ENCODE assay signal across 8 cellular contexts in the genomic region with DNA sequence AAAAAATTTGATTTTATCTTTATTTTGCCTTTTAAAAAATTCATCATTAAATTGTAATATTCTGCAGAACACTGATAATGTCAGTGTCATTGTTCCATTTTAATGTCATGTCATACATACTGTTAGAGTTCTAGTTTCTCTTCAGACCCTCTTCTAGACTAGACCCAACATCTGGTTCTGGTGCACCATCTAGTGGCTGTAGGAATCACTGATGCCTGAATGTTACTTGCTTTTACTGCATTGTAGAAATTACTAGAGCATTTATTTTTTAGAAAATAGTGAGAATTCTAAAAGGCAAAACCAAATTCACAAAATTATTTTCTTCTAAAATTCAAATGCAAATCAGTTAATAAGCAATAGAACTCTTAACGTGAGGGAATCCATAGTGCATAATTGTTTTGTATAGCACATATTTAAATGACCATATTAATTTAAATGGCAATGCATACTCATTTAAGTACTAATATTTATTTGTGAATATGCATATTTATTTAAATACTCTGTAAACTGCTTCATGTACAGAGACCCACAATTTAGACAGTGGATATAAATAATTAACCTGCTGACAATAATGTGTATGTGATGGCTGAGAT.
DNase-seq lines count a peak whose midpoint lies in the region; ATAC-seq, FAIRE-seq and TF ChIP-seq lines count a peak whose summit lies in the region.

No MANE protein-coding gene starts in this region.

- H3K27me3 Mint-ChIP-seq in Calu3 (ENCODE audit: unreplicated experiment), result no peaks in the 10 kb centered on the region
- no peaks in the 10 kb centered on the region for H3K27me3 Mint-ChIP-seq in activated CD4-positive, alpha-beta T cell treated with anti-CD3 and anti-CD28 coated beads for 36 hours
- H3K27me3 Mint-ChIP-seq in naive thymus-derived CD4-positive, alpha-beta T cell, result no peaks in the 10 kb centered on the region

- H3K9me3 Mint-ChIP-seq in Calu3 (ENCODE audit: low read depth, unreplicated experiment), result no peaks in the 10 kb centered on the region
- no peaks in the 10 kb centered on the region for H3K9me3 Mint-ChIP-seq in activated CD4-positive, alpha-beta T cell treated with anti-CD3 and anti-CD28 coated beads for 36 hours (ENCODE audit: low read depth)
- H3K9me3 Mint-ChIP-seq in naive thymus-derived CD4-positive, alpha-beta T cell, result no peaks in the 10 kb centered on the region

- intact Hi-C loops in Calu3 (cut with micrococcal nuclease; ENCODE audit: unreplicated experiment) (loop anchor here (2.0 to 10.0 kb wide), 6 partner anchors 98 to 871 kb away; no protein-coding TSS in a partner anchor), upper lobe of right lung (cut with DNase I) (no loop called here)
- intact Hi-C loops in activated CD4-positive, alpha-beta T cell treated with anti-CD3 and anti-CD28 coated beads for 36 hours (cut with DNase I, micrococcal nuclease), result loop anchor here (1.0 to 10.0 kb wide), 8 partner anchors 174 to 1066 kb away; partner anchors contain the start of gene KLF5 (in 1 of the 2)
- intact Hi-C loops in naive thymus-derived CD4-positive, alpha-beta T cell (cut with micrococcal nuclease), result loop anchor here (1.0 to 10.0 kb wide), 16 partner anchors 114 to 1826 kb away; partner anchors contain the start of genes COMMD6 (in 1 of the 2), KLF5 (in 1 of the 2) and PIBF1 (in 1 of the 2)

- no peaks in the 10 kb centered on the region for H3K27me3 ChIP-seq in naive thymus-derived CD4-positive, alpha-beta T cell (ENCODE audit: control insufficient read depth in 2 of 2, insufficient read depth in 2 of 2, low read length in 2 of 2)
- H3K27me3 ChIP-seq in upper lobe of right lung, result no peaks in the 10 kb centered on the region

- no peak overlapping the region for H3K4me3 ChIP-seq in epithelial cell of esophagus (ENCODE audit: low read length)
- H3K4me3 ChIP-seq in naive thymus-derived CD4-positive, alpha-beta T cell (ENCODE audit: low read length), result no peak overlapping the region
- no peak overlapping the region for H3K4me3 ChIP-seq in upper lobe of right lung

- H3K36me3 ChIP-seq in naive thymus-derived CD4-positive, alpha-beta T cell (ENCODE audit: control insufficient read depth in 2 of 3, insufficient read depth in 3 of 3, low read length in 3 of 3), result peaks cover 0 to 38% (median 7%) of the 10 kb centered on the region in 3 experiments
- H3K36me3 ChIP-seq in upper lobe of right lung, result no peaks in the 10 kb centered on the region

- TF ChIP-seq CTCF in Calu3 (IDR thresholded peaks at IDR 0.05; ENCODE audit: unreplicated experiment), result peak; percentile 32
- peak; percentile 91 for TF ChIP-seq CTCF in epithelial cell of esophagus (IDR thresholded peaks at IDR 0.05; ENCODE audit: insufficient read depth, low read depth, low read length, missing control alignments)
- TF ChIP-seq CTCF in upper lobe of right lung (IDR thresholded peaks at IDR 0.05), result peak; percentile 76

- peak; percentile 88 for ATAC-seq in HG03196 (IDR thresholded peaks at IDR 0.05; ENCODE audit: unreplicated experiment)
- ATAC-seq in activated CD4-positive, alpha-beta T cell treated with anti-CD3 and anti-CD28 coated beads for 36 hours, result peak; percentile 84
- ATAC-seq in naive thymus-derived CD4-positive, alpha-beta T cell, result peak; percentile 89
- peak; percentile 89 for ATAC-seq in upper lobe of right lung

- no peak overlapping the region for H3K4me3 Mint-ChIP-seq in Calu3 (ENCODE audit: low read depth, unreplicated experiment)
- no peak overlapping the region for H3K4me3 Mint-ChIP-seq in activated CD4-positive, alpha-beta T cell treated with anti-CD3 and anti-CD28 coated beads for 36 hours
- H3K4me3 Mint-ChIP-seq in naive thymus-derived CD4-positive, alpha-beta T cell, result no peak overlapping the region

- H3K36me3 Mint-ChIP-seq in Calu3 (ENCODE audit: insufficient read depth, unreplicated experiment), result peaks cover 11% of the 10 kb centered on the region
- peaks cover 26% of the 10 kb centered on the region for H3K36me3 Mint-ChIP-seq in activated CD4-positive, alpha-beta T cell treated with anti-CD3 and anti-CD28 coated beads for 36 hours (ENCODE audit: low read depth)
- H3K36me3 Mint-ChIP-seq in naive thymus-derived CD4-positive, alpha-beta T cell, result peaks cover 6 to 39% (median 32%) of the 10 kb centered on the region in 5 donors

- H3K9me3 ChIP-seq in naive thymus-derived CD4-positive, alpha-beta T cell (ENCODE audit: control insufficient read depth in 2 of 3, low read length in 3 of 3), result no peaks in the 10 kb centered on the region
- H3K9me3 ChIP-seq in upper lobe of right lung, result no peaks in the 10 kb centered on the region

- H3K4me1 ChIP-seq in naive thymus-derived CD4-positive, alpha-beta T cell (ENCODE audit: control insufficient read depth in 2 of 2, insufficient read depth in 2 of 2, low read length in 2 of 2), result peaks cover 4% of the 10 kb centered on the region in 2 donors
- H3K4me1 ChIP-seq in upper lobe of right lung, result no peaks in the 10 kb centered on the region

- CTCF ChIA-PET in Calu3 (lab: Charles Lee), result no interaction called here
- CTCF ChIA-PET in activated CD4-positive, alpha-beta T cell treated with anti-CD3 and anti-CD28 coated beads for 36 hours (lab: Charles Lee), result no interaction called here
- CTCF ChIA-PET in naive thymus-derived CD4-positive, alpha-beta T cell (lab: Charles Lee), result no interaction called here

- H3K4me1 Mint-ChIP-seq in Calu3 (ENCODE audit: low read depth, unreplicated experiment), result peaks cover 12% of the 10 kb centered on the region
- peaks cover 15% of the 10 kb centered on the region for H3K4me1 Mint-ChIP-seq in activated CD4-positive, alpha-beta T cell treated with anti-CD3 and anti-CD28 coated beads for 36 hours
- H3K4me1 Mint-ChIP-seq in naive thymus-derived CD4-positive, alpha-beta T cell, result peaks cover 11 to 44% (median 24%) of the 10 kb centered on the region in 7 donors

- POLR2A ChIA-PET in activated CD4-positive, alpha-beta T cell treated with anti-CD3 and anti-CD28 coated beads for 36 hours (lab: Charles Lee), result no interaction called here
- POLR2A ChIA-PET in naive thymus-derived CD4-positive, alpha-beta T cell (lab: Charles Lee), result no interaction called here

- H3K27ac ChIP-seq in naive thymus-derived CD4-positive, alpha-beta T cell (ENCODE audit: low read depth, low read length), result no peak overlapping the region
- no peak overlapping the region for H3K27ac ChIP-seq in upper lobe of right lung

- FAIRE-seq in GM19239 (lab: Jason Lieb, UNC), result peak; percentile 75

- DNase-seq in Calu3 (peak; percentile 34), GM19239 (ENCODE audit: insufficient read length, low spot score) (peak; percentile 15), NCI-H2196 treated with DMSO at 0.1 percent for 48 hours (lab: John Stamatoyannopoulos, UW; ENCODE audit: unreplicated experiment) (peak; percentile 32), epithelial cell of esophagus (ENCODE audit: low read depth) (peak; percentile 83), upper lobe of right lung (no peak)
- DNase-seq in activated CD4-positive, alpha-beta T cell treated with anti-CD3 and anti-CD28 coated beads for 36 hours, result peak; percentile 66
- peak in 7 of 9 donors; percentile 58 to 77 (median 68) for DNase-seq in naive thymus-derived CD4-positive, alpha-beta T cell

- H3K27ac Mint-ChIP-seq in Calu3 (ENCODE audit: unreplicated experiment), result no peak overlapping the region
- H3K27ac Mint-ChIP-seq in activated CD4-positive, alpha-beta T cell treated with anti-CD3 and anti-CD28 coated beads for 36 hours, result no peak overlapping the region
- peak overlapping the region in 4 of 9 donors; percentile 46 to 74 (median 61) for H3K27ac Mint-ChIP-seq in naive thymus-derived CD4-positive, alpha-beta T cell

- BruUV-seq in Calu3 (replicated peaks; lab: Mats Ljungman, UMichigan), result no TSS peak

Comparison
In these comparisons a context has a peak if more than half of its experiments do, and no peak if none do; other contexts are left out.
1. CTCF ChIP-seq: peak in every context shown above with its lines; median percentile 91 in epithelial cell of esophagus; 76 in upper lobe of right lung; 32 in Calu3.